Comparison of ENCODE assay signal across 1 cellular context in the genomic region with DNA sequence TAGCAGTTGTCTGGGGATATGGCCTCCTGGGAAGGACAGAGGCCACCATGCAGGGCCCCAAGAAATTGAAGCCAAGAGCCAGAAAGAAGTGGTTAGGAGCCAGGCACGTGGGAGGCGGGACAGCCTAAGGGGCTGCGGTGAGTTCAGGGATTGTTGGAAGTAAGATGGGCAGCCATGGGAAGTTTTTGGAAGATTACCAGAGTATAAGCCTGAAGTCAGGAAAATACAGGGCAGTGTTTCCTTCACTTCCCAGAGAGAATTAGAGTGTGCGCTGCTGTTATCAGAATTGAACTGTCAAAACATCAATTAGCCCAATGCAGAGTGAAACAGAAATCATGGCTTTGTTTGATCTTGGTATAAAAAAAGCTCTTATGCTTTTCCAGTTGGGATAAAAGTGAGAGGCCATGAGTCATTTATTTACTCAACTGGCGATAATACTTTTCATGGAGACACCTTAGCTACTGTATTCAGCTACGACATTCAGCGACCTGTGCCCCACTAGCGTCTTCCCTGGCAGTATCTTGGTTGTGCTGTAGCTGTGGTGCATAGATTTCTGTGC.
TF ChIP-seq lines count a peak whose summit lies in the region.

No MANE protein-coding gene starts in this region.

TF ChIP-seq in HEK293, 187 proteins besides CTCF, POLR2A, EP300 and RAD21 (continued from another document and continues in another):
- TF ChIP-seq, protein P1, sequence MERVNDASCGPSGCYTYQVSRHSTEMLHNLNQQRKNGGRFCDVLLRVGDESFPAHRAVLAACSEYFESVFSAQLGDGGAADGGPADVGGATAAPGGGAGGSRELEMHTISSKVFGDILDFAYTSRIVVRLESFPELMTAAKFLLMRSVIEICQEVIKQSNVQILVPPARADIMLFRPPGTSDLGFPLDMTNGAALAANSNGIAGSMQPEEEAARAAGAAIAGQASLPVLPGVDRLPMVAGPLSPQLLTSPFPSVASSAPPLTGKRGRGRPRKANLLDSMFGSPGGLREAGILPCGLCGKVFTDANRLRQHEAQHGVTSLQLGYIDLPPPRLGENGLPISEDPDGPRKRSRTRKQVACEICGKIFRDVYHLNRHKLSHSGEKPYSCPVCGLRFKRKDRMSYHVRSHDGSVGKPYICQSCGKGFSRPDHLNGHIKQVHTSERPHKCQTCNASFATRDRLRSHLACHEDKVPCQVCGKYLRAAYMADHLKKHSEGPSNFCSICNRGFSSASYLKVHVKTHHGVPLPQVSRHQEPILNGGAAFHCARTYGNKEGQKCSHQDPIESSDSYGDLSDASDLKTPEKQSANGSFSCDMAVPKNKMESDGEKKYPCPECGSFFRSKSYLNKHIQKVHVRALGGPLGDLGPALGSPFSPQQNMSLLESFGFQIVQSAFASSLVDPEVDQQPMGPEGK (tag by site-specific recombination; IDR thresholded peaks at IDR 0.05): 0 out of 2 replicates have a peak, but pooled peaks have one; percentile 30
- TF ChIP-seq, protein P2, sequence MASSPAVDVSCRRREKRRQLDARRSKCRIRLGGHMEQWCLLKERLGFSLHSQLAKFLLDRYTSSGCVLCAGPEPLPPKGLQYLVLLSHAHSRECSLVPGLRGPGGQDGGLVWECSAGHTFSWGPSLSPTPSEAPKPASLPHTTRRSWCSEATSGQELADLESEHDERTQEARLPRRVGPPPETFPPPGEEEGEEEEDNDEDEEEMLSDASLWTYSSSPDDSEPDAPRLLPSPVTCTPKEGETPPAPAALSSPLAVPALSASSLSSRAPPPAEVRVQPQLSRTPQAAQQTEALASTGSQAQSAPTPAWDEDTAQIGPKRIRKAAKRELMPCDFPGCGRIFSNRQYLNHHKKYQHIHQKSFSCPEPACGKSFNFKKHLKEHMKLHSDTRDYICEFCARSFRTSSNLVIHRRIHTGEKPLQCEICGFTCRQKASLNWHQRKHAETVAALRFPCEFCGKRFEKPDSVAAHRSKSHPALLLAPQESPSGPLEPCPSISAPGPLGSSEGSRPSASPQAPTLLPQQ (tag by site-specific recombination; IDR thresholded peaks at IDR 0.05): peak; percentile 38; the same call in 1 of the 2 replicates
- TF ChIP-seq, protein P3, sequence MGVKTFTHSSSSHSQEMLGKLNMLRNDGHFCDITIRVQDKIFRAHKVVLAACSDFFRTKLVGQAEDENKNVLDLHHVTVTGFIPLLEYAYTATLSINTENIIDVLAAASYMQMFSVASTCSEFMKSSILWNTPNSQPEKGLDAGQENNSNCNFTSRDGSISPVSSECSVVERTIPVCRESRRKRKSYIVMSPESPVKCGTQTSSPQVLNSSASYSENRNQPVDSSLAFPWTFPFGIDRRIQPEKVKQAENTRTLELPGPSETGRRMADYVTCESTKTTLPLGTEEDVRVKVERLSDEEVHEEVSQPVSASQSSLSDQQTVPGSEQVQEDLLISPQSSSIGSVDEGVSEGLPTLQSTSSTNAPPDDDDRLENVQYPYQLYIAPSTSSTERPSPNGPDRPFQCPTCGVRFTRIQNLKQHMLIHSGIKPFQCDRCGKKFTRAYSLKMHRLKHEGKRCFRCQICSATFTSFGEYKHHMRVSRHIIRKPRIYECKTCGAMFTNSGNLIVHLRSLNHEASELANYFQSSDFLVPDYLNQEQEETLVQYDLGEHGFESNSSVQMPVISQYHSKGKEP (tag by site-specific recombination; IDR thresholded peaks at IDR 0.05): no peak
- TF ChIP-seq ZNF561 (tag by site-specific recombination; IDR thresholded peaks at IDR 0.05; ENCODE audit: borderline replicate concordance) (no peak), GFI1B (tag by site-specific recombination; IDR thresholded peaks at IDR 0.05) (peak; percentile 82), ZNF24 (tag by site-specific recombination; IDR thresholded peaks at IDR 0.05) (peak; percentile 65), ZFP69B (tag by site-specific recombination; IDR thresholded peaks at IDR 0.05) (peak; percentile 32; the same call in 1 of the 2 replicates), ZNF274 (IDR thresholded peaks at IDR 0.05; ENCODE audit: low read length) (no peak), ZNF274 (tag by site-specific recombination; IDR thresholded peaks at IDR 0.05; ENCODE audit: borderline replicate concordance) (no peak), MEIS1 (CRISPR knock-in tag; IDR thresholded peaks at IDR 0.05; ENCODE audit: borderline replicate concordance) (no peak), TCF7L2 (IDR thresholded peaks at IDR 0.05; ENCODE audit: borderline replicate concordance, low read depth, low read length) (peak; percentile 91), ZNF366 (tag by site-specific recombination; conservative IDR thresholded peaks at IDR 0.05) (peak; percentile 67; the same call in 1 of the 2 replicates), ZNF843 (tag by site-specific recombination; IDR thresholded peaks at IDR 0.05) (peak; percentile 81), ZFHX2 (tag by site-specific recombination; conservative IDR thresholded peaks at IDR 0.05) (peak; percentile 41; the same call in 1 of the 2 replicates), FEZF1 (tag by site-specific recombination; IDR thresholded peaks at IDR 0.05) (peak; percentile 87), ZBTB17 (tag by site-specific recombination; IDR thresholded peaks at IDR 0.05) (0 out of 2 replicates have a peak, but pooled peaks have one; percentile 34), ZNF629 (tag by site-specific recombination; IDR thresholded peaks at IDR 0.05) (peak; percentile 57), ZNF677 (tag by site-specific recombination; IDR thresholded peaks at IDR 0.05) (no peak), IKZF3 (tag by site-specific recombination; IDR thresholded peaks at IDR 0.05) (peak; percentile 33; the same call in 1 of the 2 replicates), GLI4 (tag by site-specific recombination; IDR thresholded peaks at IDR 0.05) (no peak), ZNF654 (tag by site-specific recombination; IDR thresholded peaks at IDR 0.05; ENCODE audit: low read depth) (no peak; the same call in 1 of the 2 replicates), ZNF501 (tag by site-specific recombination; IDR thresholded peaks at IDR 0.05) (peak; percentile 33; the same call in 1 of the 2 replicates), OSR2 (tag by site-specific recombination; IDR thresholded peaks at IDR 0.05) (peak; percentile 85), ZSCAN23 (tag by site-specific recombination; IDR thresholded peaks at IDR 0.05) (no peak), SP7 (tag by site-specific recombination; IDR thresholded peaks at IDR 0.05) (peak; percentile 92), ZNF776 (tag by site-specific recombination; IDR thresholded peaks at IDR 0.05; ENCODE audit: borderline replicate concordance) (no peak), ZNF184 (tag by site-specific recombination; IDR thresholded peaks at IDR 0.05) (0 out of 2 replicates have a peak, but pooled peaks have one; percentile 11), ZNF350 (tag by site-specific recombination; IDR thresholded peaks at IDR 0.05) (no peak), ZNF311 (tag by site-specific recombination; IDR thresholded peaks at IDR 0.05; ENCODE audit: borderline replicate concordance) (no peak), GLIS1 (tag by site-specific recombination; IDR thresholded peaks at IDR 0.05) (0 out of 2 replicates have a peak, but pooled peaks have one; percentile 30), ZNF560 (tag by site-specific recombination; IDR thresholded peaks at IDR 0.05; ENCODE audit: borderline replicate concordance) (no peak), KLF8 (tag by site-specific recombination; IDR thresholded peaks at IDR 0.05) (no peak; the same call in 1 of the 2 replicates)
- TF ChIP-seq, protein P4, sequence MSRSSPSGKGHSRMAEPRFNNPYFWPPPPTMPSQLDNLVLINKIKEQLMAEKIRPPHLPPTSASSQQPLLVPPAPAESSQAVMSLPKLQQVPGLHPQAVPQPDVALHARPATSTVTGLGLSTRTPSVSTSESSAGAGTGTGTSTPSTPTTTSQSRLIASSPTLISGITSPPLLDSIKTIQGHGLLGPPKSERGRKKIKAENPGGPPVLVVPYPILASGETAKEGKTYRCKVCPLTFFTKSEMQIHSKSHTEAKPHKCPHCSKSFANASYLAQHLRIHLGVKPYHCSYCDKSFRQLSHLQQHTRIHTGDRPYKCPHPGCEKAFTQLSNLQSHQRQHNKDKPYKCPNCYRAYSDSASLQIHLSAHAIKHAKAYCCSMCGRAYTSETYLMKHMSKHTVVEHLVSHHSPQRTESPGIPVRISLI (tag by site-specific recombination; IDR thresholded peaks at IDR 0.05): peak; percentile 71
- TF ChIP-seq, protein P5, sequence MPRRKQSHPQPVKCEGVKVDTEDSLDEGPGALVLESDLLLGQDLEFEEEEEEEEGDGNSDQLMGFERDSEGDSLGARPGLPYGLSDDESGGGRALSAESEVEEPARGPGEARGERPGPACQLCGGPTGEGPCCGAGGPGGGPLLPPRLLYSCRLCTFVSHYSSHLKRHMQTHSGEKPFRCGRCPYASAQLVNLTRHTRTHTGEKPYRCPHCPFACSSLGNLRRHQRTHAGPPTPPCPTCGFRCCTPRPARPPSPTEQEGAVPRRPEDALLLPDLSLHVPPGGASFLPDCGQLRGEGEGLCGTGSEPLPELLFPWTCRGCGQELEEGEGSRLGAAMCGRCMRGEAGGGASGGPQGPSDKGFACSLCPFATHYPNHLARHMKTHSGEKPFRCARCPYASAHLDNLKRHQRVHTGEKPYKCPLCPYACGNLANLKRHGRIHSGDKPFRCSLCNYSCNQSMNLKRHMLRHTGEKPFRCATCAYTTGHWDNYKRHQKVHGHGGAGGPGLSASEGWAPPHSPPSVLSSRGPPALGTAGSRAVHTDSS (tag by site-specific recombination; IDR thresholded peaks at IDR 0.05): no peak
- TF ChIP-seq, protein P6, sequence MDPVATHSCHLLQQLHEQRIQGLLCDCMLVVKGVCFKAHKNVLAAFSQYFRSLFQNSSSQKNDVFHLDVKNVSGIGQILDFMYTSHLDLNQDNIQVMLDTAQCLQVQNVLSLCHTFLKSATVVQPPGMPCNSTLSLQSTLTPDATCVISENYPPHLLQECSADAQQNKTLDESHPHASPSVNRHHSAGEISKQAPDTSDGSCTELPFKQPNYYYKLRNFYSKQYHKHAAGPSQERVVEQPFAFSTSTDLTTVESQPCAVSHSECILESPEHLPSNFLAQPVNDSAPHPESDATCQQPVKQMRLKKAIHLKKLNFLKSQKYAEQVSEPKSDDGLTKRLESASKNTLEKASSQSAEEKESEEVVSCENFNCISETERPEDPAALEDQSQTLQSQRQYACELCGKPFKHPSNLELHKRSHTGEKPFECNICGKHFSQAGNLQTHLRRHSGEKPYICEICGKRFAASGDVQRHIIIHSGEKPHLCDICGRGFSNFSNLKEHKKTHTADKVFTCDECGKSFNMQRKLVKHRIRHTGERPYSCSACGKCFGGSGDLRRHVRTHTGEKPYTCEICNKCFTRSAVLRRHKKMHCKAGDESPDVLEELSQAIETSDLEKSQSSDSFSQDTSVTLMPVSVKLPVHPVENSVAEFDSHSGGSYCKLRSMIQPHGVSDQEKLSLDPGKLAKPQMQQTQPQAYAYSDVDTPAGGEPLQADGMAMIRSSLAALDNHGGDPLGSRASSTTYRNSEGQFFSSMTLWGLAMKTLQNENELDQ (tag by site-specific recombination; IDR thresholded peaks at IDR 0.05; ENCODE audit: low read depth): no peak
- TF ChIP-seq, protein P7, sequence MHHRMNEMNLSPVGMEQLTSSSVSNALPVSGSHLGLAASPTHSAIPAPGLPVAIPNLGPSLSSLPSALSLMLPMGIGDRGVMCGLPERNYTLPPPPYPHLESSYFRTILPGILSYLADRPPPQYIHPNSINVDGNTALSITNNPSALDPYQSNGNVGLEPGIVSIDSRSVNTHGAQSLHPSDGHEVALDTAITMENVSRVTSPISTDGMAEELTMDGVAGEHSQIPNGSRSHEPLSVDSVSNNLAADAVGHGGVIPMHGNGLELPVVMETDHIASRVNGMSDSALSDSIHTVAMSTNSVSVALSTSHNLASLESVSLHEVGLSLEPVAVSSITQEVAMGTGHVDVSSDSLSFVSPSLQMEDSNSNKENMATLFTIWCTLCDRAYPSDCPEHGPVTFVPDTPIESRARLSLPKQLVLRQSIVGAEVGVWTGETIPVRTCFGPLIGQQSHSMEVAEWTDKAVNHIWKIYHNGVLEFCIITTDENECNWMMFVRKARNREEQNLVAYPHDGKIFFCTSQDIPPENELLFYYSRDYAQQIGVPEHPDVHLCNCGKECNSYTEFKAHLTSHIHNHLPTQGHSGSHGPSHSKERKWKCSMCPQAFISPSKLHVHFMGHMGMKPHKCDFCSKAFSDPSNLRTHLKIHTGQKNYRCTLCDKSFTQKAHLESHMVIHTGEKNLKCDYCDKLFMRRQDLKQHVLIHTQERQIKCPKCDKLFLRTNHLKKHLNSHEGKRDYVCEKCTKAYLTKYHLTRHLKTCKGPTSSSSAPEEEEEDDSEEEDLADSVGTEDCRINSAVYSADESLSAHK (tag by site-specific recombination; IDR thresholded peaks at IDR 0.05): 0 out of 2 replicates have a peak, but pooled peaks have one; percentile 25
- TF ChIP-seq, protein P8, sequence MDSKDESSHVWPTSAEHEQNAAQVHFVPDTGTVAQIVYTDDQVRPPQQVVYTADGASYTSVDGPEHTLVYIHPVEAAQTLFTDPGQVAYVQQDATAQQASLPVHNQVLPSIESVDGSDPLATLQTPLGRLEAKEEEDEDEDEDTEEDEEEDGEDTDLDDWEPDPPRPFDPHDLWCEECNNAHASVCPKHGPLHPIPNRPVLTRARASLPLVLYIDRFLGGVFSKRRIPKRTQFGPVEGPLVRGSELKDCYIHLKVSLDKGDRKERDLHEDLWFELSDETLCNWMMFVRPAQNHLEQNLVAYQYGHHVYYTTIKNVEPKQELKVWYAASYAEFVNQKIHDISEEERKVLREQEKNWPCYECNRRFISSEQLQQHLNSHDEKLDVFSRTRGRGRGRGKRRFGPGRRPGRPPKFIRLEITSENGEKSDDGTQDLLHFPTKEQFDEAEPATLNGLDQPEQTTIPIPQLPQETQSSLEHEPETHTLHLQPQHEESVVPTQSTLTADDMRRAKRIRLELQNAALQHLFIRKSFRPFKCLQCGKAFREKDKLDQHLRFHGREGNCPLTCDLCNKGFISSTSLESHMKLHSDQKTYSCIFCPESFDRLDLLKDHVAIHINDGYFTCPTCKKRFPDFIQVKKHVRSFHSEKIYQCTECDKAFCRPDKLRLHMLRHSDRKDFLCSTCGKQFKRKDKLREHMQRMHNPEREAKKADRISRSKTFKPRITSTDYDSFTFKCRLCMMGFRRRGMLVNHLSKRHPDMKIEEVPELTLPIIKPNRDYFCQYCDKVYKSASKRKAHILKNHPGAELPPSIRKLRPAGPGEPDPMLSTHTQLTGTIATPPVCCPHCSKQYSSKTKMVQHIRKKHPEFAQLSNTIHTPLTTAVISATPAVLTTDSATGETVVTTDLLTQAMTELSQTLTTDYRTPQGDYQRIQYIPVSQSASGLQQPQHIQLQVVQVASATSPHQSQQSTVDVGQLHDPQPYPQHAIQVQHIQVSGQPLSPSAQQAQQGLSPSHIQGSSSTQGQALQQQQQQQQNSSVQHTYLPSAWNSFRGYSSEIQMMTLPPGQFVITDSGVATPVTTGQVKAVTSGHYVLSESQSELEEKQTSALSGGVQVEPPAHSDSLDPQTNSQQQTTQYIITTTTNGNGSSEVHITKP (tag by site-specific recombination; IDR thresholded peaks at IDR 0.05): peak; percentile 16; the same call in 1 of the 2 replicates
- TF ChIP-seq, protein P9, sequence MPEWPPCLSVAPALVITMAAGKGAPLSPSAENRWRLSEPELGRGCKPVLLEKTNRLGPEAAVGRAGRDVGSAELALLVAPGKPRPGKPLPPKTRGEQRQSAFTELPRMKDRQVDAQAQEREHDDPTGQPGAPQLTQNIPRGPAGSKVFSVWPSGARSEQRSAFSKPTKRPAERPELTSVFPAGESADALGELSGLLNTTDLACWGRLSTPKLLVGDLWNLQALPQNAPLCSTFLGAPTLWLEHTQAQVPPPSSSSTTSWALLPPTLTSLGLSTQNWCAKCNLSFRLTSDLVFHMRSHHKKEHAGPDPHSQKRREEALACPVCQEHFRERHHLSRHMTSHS (tag by site-specific recombination; IDR thresholded peaks at IDR 0.05): no peak; the same call in 1 of the 2 replicates
